Comparison of ENCODE assay signal across 28 cellular contexts in the genomic region with DNA sequence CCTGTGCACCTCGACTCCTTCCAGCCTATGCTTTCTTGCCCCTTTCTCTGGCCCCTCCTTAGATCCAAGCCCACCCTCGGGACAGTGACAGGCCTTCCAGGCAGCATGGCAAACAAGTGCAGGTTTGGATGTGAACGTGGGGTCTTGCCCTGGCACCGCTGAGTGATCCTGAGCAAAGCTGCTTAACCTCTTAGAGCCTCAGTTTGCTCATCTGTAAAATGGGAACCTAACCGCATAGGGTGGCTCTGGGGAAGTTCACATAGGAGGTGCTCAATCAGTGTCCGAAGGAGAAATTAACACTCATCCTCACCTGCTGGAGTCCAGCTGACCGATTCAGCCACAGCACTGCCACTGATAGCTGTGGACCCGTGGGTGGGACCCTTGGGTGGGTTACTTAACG. TPM values are rescaled to one million over a fixed set of nuclear protein-coding genes. Genes with fewer than 3 reads are reported as not detected.
DNase-seq lines count a peak whose midpoint lies in the region; ATAC-seq, FAIRE-seq and TF ChIP-seq lines count a peak whose summit lies in the region.
"Had no signal": no experiment of that assay in that cellular context is flagged by ENCODE, and none has a peak within 500 bp of the region (broad histone marks: within the 10 kb centered on the region; RNA-seq: fewer than 3 reads in every experiment).

No MANE protein-coding gene starts in this region.

- no peak overlapping the region for H3K4me2 ChIP-seq in HepG2 (ENCODE audit: low read depth, low read length)
- no peak overlapping the region for H3K4me2 ChIP-seq in H1 (ENCODE audit: insufficient read depth in 1 of 2, low read depth in 2 of 2, low read length in 2 of 2)

- H4K20me1 ChIP-seq in HepG2 (ENCODE audit: insufficient read depth, low read length): no peaks in the 10 kb centered on the region; the same call in 1 of the 2 replicates
- peaks cover 13 to 25% of the 10 kb centered on the region in 2 experiments for H4K20me1 ChIP-seq in H1 (replicated peaks in 1 of 2; ENCODE audit: control insufficient read depth in 1 of 2, insufficient read depth in 2 of 2, low read length in 2 of 2)

- H2BK120ac ChIP-seq in H1 (replicated peaks; ENCODE audit: low read depth, low read length): no peak overlapping the region

- peaks cover 1 to 4% of the 10 kb centered on the region in 2 experiments; a peak in 3 of 5 replicates for H3K27me3 ChIP-seq in HepG2 (ENCODE audit: control insufficient read depth in 1 of 2, insufficient read depth in 2 of 2, low read length in 2 of 2)
- no peaks in the 10 kb centered on the region for H3K27me3 ChIP-seq in right lobe of liver
- no peaks in the 10 kb centered on the region for H3K27me3 ChIP-seq in H1 (replicated peaks in 1 of 4; ENCODE audit: control insufficient read depth in 3 of 4, extremely low read depth in 1 of 4, insufficient read depth in 3 of 4, low read length in 3 of 4)
- no peaks in the 10 kb centered on the region for H3K27me3 ChIP-seq in CD8-positive, alpha-beta T cell (ENCODE audit: insufficient read depth, low read length)
- H3K27me3 ChIP-seq: BE2C, SJCRH30 had no signal

- H3K4me3 ChIP-seq in HepG2 (replicated peaks in 1 of 3; ENCODE audit: insufficient read depth in 1 of 3, low read depth in 2 of 3, low read length in 3 of 3) (no peak overlapping the region), right lobe of liver (no peak overlapping the region), H1 (ENCODE audit: extremely low read depth in 1 of 4, insufficient read depth in 2 of 4, low read depth in 3 of 4, low read length in 4 of 4) (no peak overlapping the region)
- H3K4me3 ChIP-seq in CD8-positive, alpha-beta T cell (ENCODE audit: low read depth, low read length): no peak overlapping the region
- H3K4me3 ChIP-seq: SJCRH30 had no signal

- no peak overlapping the region for H3K27ac ChIP-seq in HepG2 (ENCODE audit: extremely low read length, insufficient read depth, low read length)
- no peak overlapping the region for H3K27ac ChIP-seq in right lobe of liver
- no peak overlapping the region for H3K27ac ChIP-seq in H1 (ENCODE audit: low read depth, low read length)
- H3K27ac ChIP-seq in CD8-positive, alpha-beta T cell (ENCODE audit: low read depth, low read length): no peak overlapping the region
- H3K27ac ChIP-seq: SJCRH30 had no signal

- no peak overlapping the region for H2AK5ac ChIP-seq in H1 (ENCODE audit: low read depth, low read length)

- no peak overlapping the region for H4K91ac ChIP-seq in H1 (replicated peaks; ENCODE audit: insufficient read length, low read length)

- H3K9me3 ChIP-seq in HepG2 (ENCODE audit: low read length): no peaks in the 10 kb centered on the region
- no peaks in the 10 kb centered on the region for H3K9me3 ChIP-seq in right lobe of liver
- no peaks in the 10 kb centered on the region for H3K9me3 ChIP-seq in H1 (ENCODE audit: insufficient read depth in 2 of 2, low read depth in 1 of 2, low read length in 1 of 2)
- H3K9me3 ChIP-seq in CD8-positive, alpha-beta T cell (ENCODE audit: low read length): no peaks in the 10 kb centered on the region
- H3K9me3 ChIP-seq: BE2C, SJCRH30 had no signal

- H3K4ac ChIP-seq in H1 (replicated peaks; ENCODE audit: insufficient read length, low read depth, low read length): no peak overlapping the region

- H3K4me1 Mint-ChIP-seq in nephron progenitor cell: peaks cover 53% of the 10 kb centered on the region
- H3K4me1 Mint-ChIP-seq in CD8-positive, alpha-beta T cell (ENCODE audit: low read depth): no peaks in the 10 kb centered on the region
- H3K4me1 Mint-ChIP-seq: CD14-positive monocyte had no signal

- no peak for TF ChIP-seq RAD21 in HepG2 (CRISPR knock-in tag; IDR thresholded peaks at IDR 0.05)
- TF ChIP-seq RAD21 in H1 (IDR thresholded peaks at IDR 0.05 in 1 of 2, conservative IDR thresholded peaks at IDR 0.05 in 1 of 2; ENCODE audit: low read depth in 2 of 2, low read length in 2 of 2): no peak

- no peaks in the 10 kb centered on the region for H3K36me3 ChIP-seq in HepG2 (replicated peaks in 1 of 2; ENCODE audit: control insufficient read depth in 1 of 2, insufficient read depth in 2 of 2, low read length in 2 of 2)
- H3K36me3 ChIP-seq in right lobe of liver: no peaks in the 10 kb centered on the region
- peaks cover 9 to 36% (median 30%) of the 10 kb centered on the region in 4 experiments for H3K36me3 ChIP-seq in H1 (ENCODE audit: control insufficient read depth in 2 of 4, insufficient read depth in 4 of 4, low read length in 3 of 4)
- H3K36me3 ChIP-seq in CD8-positive, alpha-beta T cell (ENCODE audit: insufficient read depth, low read length): no peaks in the 10 kb centered on the region
- H3K36me3 ChIP-seq: BE2C had no signal

- peaks cover 4% of the 10 kb centered on the region for H3K36me3 Mint-ChIP-seq in nephron progenitor cell (ENCODE audit: low read depth)
- peaks cover 10% of the 10 kb centered on the region for H3K36me3 Mint-ChIP-seq in CD8-positive, alpha-beta T cell

- WGBS in HepG2 (ENCODE audit: low lambda C conversion rate): no CpG with 5 or more reads among the region's 9 CpGs
- whole genome bisulfite sequencing in right lobe of liver (ENCODE audit: insufficient coverage, low coverage, low lambda C conversion rate, missing lambda C conversion rate): no CpG with 5 or more reads among the region's 9 CpGs
- WGBS in H1 (ENCODE audit: extremely low coverage in 1 of 2, insufficient coverage in 1 of 2, insufficient read length in 1 of 2, insufficient replicate concordance in 2 of 2, low coverage in 1 of 2, low lambda C conversion rate in 2 of 2, missing lambda C conversion rate in 1 of 2), 2 experiments: 87% methylated on average over 9 of the region's 9 CpGs; no CpG with 5 or more reads in 1 of the 2 experiments

- TF ChIP-seq CTCF in HepG2 (CRISPR knock-in tag; IDR thresholded peaks at IDR 0.05) (no peak), right lobe of liver (IDR thresholded peaks at IDR 0.05) (no peak), H1 (IDR thresholded peaks at IDR 0.05; ENCODE audit: control extremely low read depth in 1 of 3, insufficient read depth in 1 of 3, low read depth in 1 of 3, low read length in 3 of 3) (no peak), nephron progenitor cell (IDR thresholded peaks at IDR 0.05) (no peak)
- no peak for TF ChIP-seq CTCF in CD8-positive, alpha-beta T cell (IDR thresholded peaks at IDR 0.05)

- no peak overlapping the region for H2BK20ac ChIP-seq in H1 (ENCODE audit: low read length)

- TF ChIP-seq EP300 in HepG2 (IDR thresholded peaks at IDR 0.05; ENCODE audit: low read depth in 2 of 2, low read length in 2 of 2) (no peak), HepG2 (CRISPR knock-in tag; IDR thresholded peaks at IDR 0.05; ENCODE audit: borderline replicate concordance) (no peak), H1 (IDR thresholded peaks at IDR 0.05; ENCODE audit: borderline replicate concordance in 1 of 2, low read depth in 2 of 2, low read length in 2 of 2) (no peak)

- H3K79me2 ChIP-seq in HepG2 (ENCODE audit: insufficient read depth, low read length): no peaks in the 10 kb centered on the region
- peaks cover 0 to 12% of the 10 kb centered on the region in 2 experiments; a peak in 2 of 4 replicates for H3K79me2 ChIP-seq in H1 (ENCODE audit: control insufficient read depth in 1 of 2, insufficient read depth in 2 of 2, low read length in 2 of 2)

- H3K9me3 Mint-ChIP-seq in nephron progenitor cell: no peaks in the 10 kb centered on the region
- H3K9me3 Mint-ChIP-seq in CD8-positive, alpha-beta T cell: no peaks in the 10 kb centered on the region
- H3K9me3 Mint-ChIP-seq: CD14-positive monocyte had no signal

- H3K56ac ChIP-seq in H1 (replicated peaks; ENCODE audit: insufficient read length, low read depth, low read length): no peak overlapping the region

- H3K23me2 ChIP-seq in H1 (ENCODE audit: low read depth, low read length): peaks cover 3% of the 10 kb centered on the region; the same call in 1 of the 2 replicates

- FAIRE-seq in HepG2 (lab: Jason Lieb, UNC) (no peak), H1 (lab: Jason Lieb, UNC) (no peak)
- FAIRE-seq: GM12891, H54 had no signal

- H2BK12ac ChIP-seq in H1 (ENCODE audit: low read depth, low read length): no peak overlapping the region

- in situ Hi-C loops in HepG2 (cut with HindIII; ENCODE audit: extremely low pct_ligation_motif_present, low pct_unique_long_range_greater_than_20kb): loop anchor here (25.0 kb wide), 1 partner anchor 264 kb away; a partner anchor contains a TSS

- H3K14ac ChIP-seq in H1 (ENCODE audit: insufficient read length): no peak overlapping the region

- no TSS peak for BruUV-seq in HepG2 (replicated peaks; lab: Mats Ljungman, UMichigan)

- no peak overlapping the region for H3K4me3 Mint-ChIP-seq in nephron progenitor cell
- H3K4me3 Mint-ChIP-seq in CD8-positive, alpha-beta T cell: no peak overlapping the region
- H3K4me3 Mint-ChIP-seq: CD14-positive monocyte had no signal

- CTCF ChIA-PET in HepG2 (lab: Yijun Ruan, JAX; ENCODE audit: low intra/inter-chr PET ratio, low total read pairs): no interaction called here
- CTCF ChIA-PET in H1 (lab: Charles Lee; ENCODE audit: partially characterized antibody): interaction anchor here (0.7 to 14.3 kb wide), 2 partner anchors 11 to 29 kb away, joined by 3 to 267 read pairs; a partner anchor contains a TSS
- CTCF ChIA-PET in CD8-positive, alpha-beta T cell (lab: Charles Lee): no interaction called here

- no peak overlapping the region for H2BK15ac ChIP-seq in H1 (ENCODE audit: low read length)

- no peak overlapping the region for H4K8ac ChIP-seq in H1 (ENCODE audit: extremely low read depth, insufficient read depth, low read length)

- intact Hi-C loops in HepG2 (cut with micrococcal nuclease; ENCODE audit: unreplicated experiment): no loop called here
- intact Hi-C loops in right lobe of liver (cut with DNase I): no loop called here
- intact Hi-C loops in CD8-positive, alpha-beta T cell (cut with DNase I, micrococcal nuclease): no loop called here

- H3K9ac ChIP-seq in HepG2 (ENCODE audit: insufficient read depth, low read depth, low read length) (no peak overlapping the region), H1 (replicated peaks in 1 of 4; ENCODE audit: extremely low read depth in 1 of 4, low read depth in 3 of 4, low read length in 3 of 4) (no peak overlapping the region)

- 0 out of 2 replicates have a peak, but pooled peaks cover 2% of the 10 kb centered on the region for H3K4me1 ChIP-seq in HepG2 (ENCODE audit: insufficient read depth, low read length)
- no peaks in the 10 kb centered on the region for H3K4me1 ChIP-seq in right lobe of liver
- H3K4me1 ChIP-seq in H1 (replicated peaks in 1 of 4; ENCODE audit: control insufficient read depth in 3 of 4, insufficient read depth in 4 of 4, low read length in 3 of 4): peaks cover 0 to 17% (median 8%) of the 10 kb centered on the region in 4 experiments; a peak in 6 of 7 replicates
- no peaks in the 10 kb centered on the region for H3K4me1 ChIP-seq in CD8-positive, alpha-beta T cell (ENCODE audit: insufficient read depth, low read length)

- DNase-seq in HepG2 (ENCODE audit: low spot score): no peak
- DNase-seq in right lobe of liver: no peak
- DNase-seq in H1 (ENCODE audit: low read depth in 1 of 2, low spot score in 2 of 2): no peak
- no peak for DNase-seq in nephron progenitor cell
- DNase-seq in CD8-positive, alpha-beta T cell: no peak
- no peak for DNase-seq in NCI-H2227 treated with DMSO at 0.1 percent for 48 hours (lab: John Stamatoyannopoulos, UW)
- DNase-seq: 8988T; ACHN; BE2C; Calu3; DMS79 treated with DMSO at 0.1 percent for 48 hours; GF-D8; Karpas-422; NCI-H1105; NCI-H1436 treated with DMSO at 0.1 percent for 48 hours; NCI-H187 treated with DMSO at 0.1 percent for 48 hours; NCI-H446; NCI-H526; NCI-H82; NK-92 treated with Interleukin-12 subunit alpha and Interleukin-12 subunit beta, amount 100 ng/mL, for 24 hours; PC-3; SJCRH30 had no signal

- no peak overlapping the region for H4K5ac ChIP-seq in H1 (ENCODE audit: insufficient read length, low read depth, low read length)

- no peak for TF ChIP-seq POLR2A in HepG2 (IDR thresholded peaks at IDR 0.05; ENCODE audit: insufficient read depth in 1 of 2, low read depth in 2 of 2, low read length in 2 of 2)
- no peak for TF ChIP-seq POLR2A in right lobe of liver (IDR thresholded peaks at IDR 0.05)
- TF ChIP-seq POLR2A in H1 (IDR thresholded peaks at IDR 0.05; ENCODE audit: control extremely low read depth in 1 of 2, low read depth in 2 of 2, low read length in 2 of 2): no peak; a peak in 1 of 3 replicates

- peaks cover 8% of the 10 kb centered on the region for H3K79me1 ChIP-seq in H1 (ENCODE audit: low read depth, low read length)

- H3K27ac Mint-ChIP-seq in nephron progenitor cell: peak overlapping the region; percentile 85
- no peak overlapping the region for H3K27ac Mint-ChIP-seq in CD8-positive, alpha-beta T cell
- H3K27ac Mint-ChIP-seq: CD14-positive monocyte had no signal

- H2AFZ ChIP-seq in HepG2 (ENCODE audit: low read length): no peak overlapping the region
- no peak overlapping the region for H2AFZ ChIP-seq in H1 (ENCODE audit: low read length)

- no peaks in the 10 kb centered on the region for H3K27me3 Mint-ChIP-seq in nephron progenitor cell (ENCODE audit: low read depth, poor library complexity)
- no peaks in the 10 kb centered on the region for H3K27me3 Mint-ChIP-seq in CD8-positive, alpha-beta T cell (ENCODE audit: low read depth)

- H2BK5ac ChIP-seq in H1 (ENCODE audit: low read depth, low read length): no peak overlapping the region

- no peak overlapping the region for H3K23ac ChIP-seq in H1 (ENCODE audit: insufficient read length)

- no peak overlapping the region for H3K18ac ChIP-seq in H1 (ENCODE audit: extremely low read depth, low read length)

- POLR2A ChIA-PET in HepG2 (lab: Yijun Ruan, JAX) (no interaction called here), H1 (lab: Charles Lee; ENCODE audit: partially characterized antibody) (interaction anchor here (1.2 kb wide), 3 partner anchors 9 to 18 kb away, joined by 3 to 9 read pairs (median 4); no protein-coding TSS in a partner anchor)
- POLR2A ChIA-PET in CD8-positive, alpha-beta T cell (lab: Charles Lee): no interaction called here

- ATAC-seq in HepG2: no peak
- no peak for ATAC-seq in right lobe of liver
- ATAC-seq in CD8-positive, alpha-beta T cell: no peak
- ATAC-seq in GM18517 (IDR thresholded peaks at IDR 0.05; ENCODE audit: unreplicated experiment): no peak
- ATAC-seq: PC-3, Right ventricle myocardium inferior, SK-N-SH treated with all-trans-retinoic acid at 6 μM for 48 hours had no signal

RNA-seq across cellular contexts. Expression of a gene that starts 7.2 kb away (rescaled TPM):
- total RNA-seq in HepG2 (2016; rRNA removed; fragmentation: Illumina TruSeq; extraction: Trizol): 0.21 and 1.1 TPM in 2 replicates
- total RNA-seq in HepG2 (2016; cell fraction: cytosol; rRNA removed; fragmentation: Illumina TruSeq; extraction: Trizol; ENCODE audit: low read depth): 0.40 and 0.62 TPM in 2 replicates
- 0.27 and 0.93 TPM in 2 replicates for total RNA-seq in HepG2 (2016; cell fraction: insoluble cytoplasmic fraction; rRNA removed; fragmentation: Illumina TruSeq; extraction: Trizol)
- 0.37 and 0.38 TPM in 2 replicates for total RNA-seq in HepG2 (2016; cell fraction: membrane; rRNA removed; fragmentation: Illumina TruSeq; extraction: Trizol)
- total RNA-seq in HepG2 (2016; cell fraction: nucleus; rRNA removed; fragmentation: Illumina TruSeq; extraction: Trizol): 0.66 and 1.8 TPM in 2 replicates
- polyA plus RNA-seq in HepG2 (2011; rRNA removed): 1.4 and 2.1 TPM in 2 replicates
- 1.5 and 1.8 TPM in 2 replicates for polyA plus RNA-seq in HepG2 (2011; cell fraction: cytosol; rRNA removed)
- polyA plus RNA-seq in HepG2 (2011; cell fraction: nucleus; rRNA removed): 3.8 and 4.2 TPM in 2 replicates
- polyA plus RNA-seq in HepG2 (2012): 1.1 and 1.6 TPM in 2 replicates
- 1.2 and 1.3 TPM in 2 replicates for polyA plus RNA-seq in HepG2 (2016; cell fraction: cytosol; fragmentation: Illumina TruSeq; extraction: Trizol; ENCODE audit: low read depth)
- polyA plus RNA-seq in HepG2 (2016; cell fraction: insoluble cytoplasmic fraction; fragmentation: Illumina TruSeq; extraction: Trizol; ENCODE audit: low read depth): 0.25 and 0.36 TPM in 2 replicates
- 0.59 and 0.74 TPM in 2 replicates for polyA plus RNA-seq in HepG2 (2016; cell fraction: membrane; fragmentation: Illumina TruSeq; extraction: Trizol; ENCODE audit: low read depth)
- 1.4 and 2.5 TPM in 2 replicates for polyA plus RNA-seq in HepG2 (2016; cell fraction: nucleus; fragmentation: Illumina TruSeq; extraction: Trizol; ENCODE audit: insufficient read depth, low read depth)
- polyA minus RNA-seq in HepG2 (2011; rRNA and poly(A)+ RNA removed; ENCODE audit: low replicate concordance): 1.7 TPM in 1 of 2 replicates, not detected in the other
- 0.62 TPM in 1 of 2 replicates, not detected in the other for polyA minus RNA-seq in HepG2 (2011; cell fraction: cytosol; rRNA and poly(A)+ RNA removed)
- polyA minus RNA-seq in HepG2 (2011; cell fraction: nucleus; rRNA and poly(A)+ RNA removed): 1.4 TPM in 1 of 2 replicates, not detected in the other
- 1 to 10 TPM in 2 of 6 experiments, under 1 TPM in 1, not detected in 3; 0.35 to 1.3 (median 1.2) TPM for total RNA-seq in right lobe of liver
- total RNA-seq in H1 (2021; fragmentation: NEBNext Ultra II Directional; extraction: Animal tissue kit (Norgen Biotek cat#: 25700)): 172 and 188 TPM in 2 replicates
- 326 and 394 TPM in 2 replicates for polyA plus RNA-seq in H1 (2011; rRNA removed)
- 219 TPM for polyA plus RNA-seq in H1 (2011; cell fraction: cytosol; rRNA removed)
- 360 TPM for polyA plus RNA-seq in H1 (2011; cell fraction: nucleus; rRNA removed)
- 114 to 218 TPM (median 204 TPM) in 4 replicates for polyA plus RNA-seq in H1 (2012, experiment 1 of 2)
- polyA plus RNA-seq in H1 (2012, experiment 2 of 2): 253 TPM
- polyA plus RNA-seq in H1 (2013, experiment 1 of 2): 278 TPM
- polyA plus RNA-seq in H1 (2013, experiment 2 of 2): 321 TPM
- 64.4 and 85.3 TPM in 2 replicates for polyA minus RNA-seq in H1 (2011; rRNA and poly(A)+ RNA removed)
- 121 TPM for polyA minus RNA-seq in H1 (2011; cell fraction: cytosol; rRNA and poly(A)+ RNA removed)
- 111 TPM for polyA minus RNA-seq in H1 (2011; cell fraction: nucleus; rRNA and poly(A)+ RNA removed)
- not detected for total RNA-seq in CD8-positive, alpha-beta T cell
- polyA plus RNA-seq: CD14-positive monocyte had no signal

RNA-seq across cellular contexts. Expression of a gene that starts 38.5 kb away (rescaled TPM):
- 14.4 and 16.2 TPM in 2 replicates for total RNA-seq in HepG2 (2016; rRNA removed; fragmentation: Illumina TruSeq; extraction: Trizol)
- total RNA-seq in HepG2 (2016; cell fraction: cytosol; rRNA removed; fragmentation: Illumina TruSeq; extraction: Trizol; ENCODE audit: low read depth): 3.0 and 3.3 TPM in 2 replicates
- total RNA-seq in HepG2 (2016; cell fraction: insoluble cytoplasmic fraction; rRNA removed; fragmentation: Illumina TruSeq; extraction: Trizol): 8.8 and 17.7 TPM in 2 replicates
- total RNA-seq in HepG2 (2016; cell fraction: membrane; rRNA removed; fragmentation: Illumina TruSeq; extraction: Trizol): 9.8 and 12.1 TPM in 2 replicates
- 17.5 and 18.8 TPM in 2 replicates for total RNA-seq in HepG2 (2016; cell fraction: nucleus; rRNA removed; fragmentation: Illumina TruSeq; extraction: Trizol)
- polyA plus RNA-seq in HepG2 (2011; rRNA removed): 13.2 and 20.1 TPM in 2 replicates
- polyA plus RNA-seq in HepG2 (2011; cell fraction: cytosol; rRNA removed): 10.6 and 20.7 TPM in 2 replicates
- polyA plus RNA-seq in HepG2 (2011; cell fraction: nucleus; rRNA removed): 55.3 TPM in 2 replicates
- polyA plus RNA-seq in HepG2 (2012): 12.3 and 21.9 TPM in 2 replicates
- 4.2 and 5.1 TPM in 2 replicates for polyA plus RNA-seq in HepG2 (2016; cell fraction: cytosol; fragmentation: Illumina TruSeq; extraction: Trizol; ENCODE audit: low read depth)
- polyA plus RNA-seq in HepG2 (2016; cell fraction: insoluble cytoplasmic fraction; fragmentation: Illumina TruSeq; extraction: Trizol; ENCODE audit: low read depth): 10.4 and 14.1 TPM in 2 replicates
- 8.9 and 9.5 TPM in 2 replicates for polyA plus RNA-seq in HepG2 (2016; cell fraction: membrane; fragmentation: Illumina TruSeq; extraction: Trizol; ENCODE audit: low read depth)
- 30.5 and 36.7 TPM in 2 replicates for polyA plus RNA-seq in HepG2 (2016; cell fraction: nucleus; fragmentation: Illumina TruSeq; extraction: Trizol; ENCODE audit: insufficient read depth, low read depth)
- 32.4 and 84.8 TPM in 2 replicates for polyA minus RNA-seq in HepG2 (2011; rRNA and poly(A)+ RNA removed; ENCODE audit: low replicate concordance)
- polyA minus RNA-seq in HepG2 (2011; cell fraction: cytosol; rRNA and poly(A)+ RNA removed): 26.9 and 31.8 TPM in 2 replicates
- 9.3 and 18.5 TPM in 2 replicates for polyA minus RNA-seq in HepG2 (2011; cell fraction: nucleus; rRNA and poly(A)+ RNA removed)
- 10 to 100 TPM in 3 of 6 experiments, 1 to 10 TPM in 3; 5.0 to 12.5 (median 9.2) TPM for total RNA-seq in right lobe of liver
- 82.1 and 89.8 TPM in 2 replicates for total RNA-seq in H1 (2021; fragmentation: NEBNext Ultra II Directional; extraction: Animal tissue kit (Norgen Biotek cat#: 25700))
- 83.6 and 137 TPM in 2 replicates for polyA plus RNA-seq in H1 (2011; rRNA removed)
- polyA plus RNA-seq in H1 (2011; cell fraction: cytosol; rRNA removed): 64.7 TPM
- 131 TPM for polyA plus RNA-seq in H1 (2011; cell fraction: nucleus; rRNA removed)
- 47.7 to 93.4 TPM (median 83.0 TPM) in 4 replicates for polyA plus RNA-seq in H1 (2012, experiment 1 of 2)
- polyA plus RNA-seq in H1 (2012, experiment 2 of 2): 73.1 TPM
- 78.0 TPM for polyA plus RNA-seq in H1 (2013, experiment 1 of 2)
- 85.3 TPM for polyA plus RNA-seq in H1 (2013, experiment 2 of 2)
- 96.7 and 126 TPM in 2 replicates for polyA minus RNA-seq in H1 (2011; rRNA and poly(A)+ RNA removed)
- 97.8 TPM for polyA minus RNA-seq in H1 (2011; cell fraction: cytosol; rRNA and poly(A)+ RNA removed)
- polyA minus RNA-seq in H1 (2011; cell fraction: nucleus; rRNA and poly(A)+ RNA removed): 55.4 TPM
- total RNA-seq in CD8-positive, alpha-beta T cell: 10 to 100 TPM; 23.4 to 24.2 TPM

RNA-seq across cellular contexts. Expression of a gene that starts 51.5 kb away (rescaled TPM):
- 2.6 and 7.8 TPM in 2 replicates for total RNA-seq in HepG2 (2016; rRNA removed; fragmentation: Illumina TruSeq; extraction: Trizol)
- total RNA-seq in HepG2 (2016; cell fraction: cytosol; rRNA removed; fragmentation: Illumina TruSeq; extraction: Trizol; ENCODE audit: low read depth): 3.6 and 4.0 TPM in 2 replicates
- 2.9 and 8.4 TPM in 2 replicates for total RNA-seq in HepG2 (2016; cell fraction: insoluble cytoplasmic fraction; rRNA removed; fragmentation: Illumina TruSeq; extraction: Trizol)
- 2.6 and 3.1 TPM in 2 replicates for total RNA-seq in HepG2 (2016; cell fraction: membrane; rRNA removed; fragmentation: Illumina TruSeq; extraction: Trizol)
- 8.6 and 11.9 TPM in 2 replicates for total RNA-seq in HepG2 (2016; cell fraction: nucleus; rRNA removed; fragmentation: Illumina TruSeq; extraction: Trizol)
- 15.5 and 16.6 TPM in 2 replicates for polyA plus RNA-seq in HepG2 (2011; rRNA removed)
- polyA plus RNA-seq in HepG2 (2011; cell fraction: cytosol; rRNA removed): 3.4 and 5.7 TPM in 2 replicates
- 81.7 and 94.3 TPM in 2 replicates for polyA plus RNA-seq in HepG2 (2011; cell fraction: nucleus; rRNA removed)
- polyA plus RNA-seq in HepG2 (2012): 6.3 and 6.8 TPM in 2 replicates
- polyA plus RNA-seq in HepG2 (2016; cell fraction: cytosol; fragmentation: Illumina TruSeq; extraction: Trizol; ENCODE audit: low read depth): 0.84 and 0.97 TPM in 2 replicates
- polyA plus RNA-seq in HepG2 (2016; cell fraction: insoluble cytoplasmic fraction; fragmentation: Illumina TruSeq; extraction: Trizol; ENCODE audit: low read depth): 2.3 and 2.7 TPM in 2 replicates
- 1.2 and 1.7 TPM in 2 replicates for polyA plus RNA-seq in HepG2 (2016; cell fraction: membrane; fragmentation: Illumina TruSeq; extraction: Trizol; ENCODE audit: low read depth)
- polyA plus RNA-seq in HepG2 (2016; cell fraction: nucleus; fragmentation: Illumina TruSeq; extraction: Trizol; ENCODE audit: insufficient read depth, low read depth): 42.1 and 44.2 TPM in 2 replicates
- 18.9 and 23.5 TPM in 2 replicates for polyA minus RNA-seq in HepG2 (2011; rRNA and poly(A)+ RNA removed; ENCODE audit: low replicate concordance)
- 3.0 and 3.3 TPM in 2 replicates for polyA minus RNA-seq in HepG2 (2011; cell fraction: cytosol; rRNA and poly(A)+ RNA removed)
- polyA minus RNA-seq in HepG2 (2011; cell fraction: nucleus; rRNA and poly(A)+ RNA removed): 22.1 and 23.3 TPM in 2 replicates
- 10 to 100 TPM in 3 of 6 experiments, 1 to 10 TPM in 3; 6.5 to 12.7 (median 9.4) TPM for total RNA-seq in right lobe of liver
- total RNA-seq in H1 (2021; fragmentation: NEBNext Ultra II Directional; extraction: Animal tissue kit (Norgen Biotek cat#: 25700)): 39.5 and 42.3 TPM in 2 replicates
- 12.1 and 24.9 TPM in 2 replicates for polyA plus RNA-seq in H1 (2011; rRNA removed)
- 35.6 TPM for polyA plus RNA-seq in H1 (2011; cell fraction: cytosol; rRNA removed)
- 147 TPM for polyA plus RNA-seq in H1 (2011; cell fraction: nucleus; rRNA removed)
- 32.4 to 53.1 TPM (median 44.9 TPM) in 4 replicates for polyA plus RNA-seq in H1 (2012, experiment 1 of 2)
- 16.9 TPM for polyA plus RNA-seq in H1 (2012, experiment 2 of 2)
- 20.0 TPM for polyA plus RNA-seq in H1 (2013, experiment 1 of 2)
- polyA plus RNA-seq in H1 (2013, experiment 2 of 2): 18.9 TPM
- polyA minus RNA-seq in H1 (2011; rRNA and poly(A)+ RNA removed): 13.7 and 18.3 TPM in 2 replicates
- 29.4 TPM for polyA minus RNA-seq in H1 (2011; cell fraction: cytosol; rRNA and poly(A)+ RNA removed)
- polyA minus RNA-seq in H1 (2011; cell fraction: nucleus; rRNA and poly(A)+ RNA removed): 44.5 TPM
- total RNA-seq in CD8-positive, alpha-beta T cell: 10 to 100 TPM; 51.2 to 54.0 TPM

Comparison
In these comparisons a context has a peak if more than half of its experiments do, and no peak if none do; other contexts are left out.
1. RNA of a gene that starts 7.2 kb away (total RNA-seq): 172 to 188 TPM in H1; 0.21 to 1.8 TPM in HepG2, 0.35 to 1.3 TPM in right lobe of liver and not detected in CD8-positive, alpha-beta T cell; every median in the first group is over 10 times any median in the second.